Comparison of ENCODE assay signal across 31 cellular contexts in the genomic region with DNA sequence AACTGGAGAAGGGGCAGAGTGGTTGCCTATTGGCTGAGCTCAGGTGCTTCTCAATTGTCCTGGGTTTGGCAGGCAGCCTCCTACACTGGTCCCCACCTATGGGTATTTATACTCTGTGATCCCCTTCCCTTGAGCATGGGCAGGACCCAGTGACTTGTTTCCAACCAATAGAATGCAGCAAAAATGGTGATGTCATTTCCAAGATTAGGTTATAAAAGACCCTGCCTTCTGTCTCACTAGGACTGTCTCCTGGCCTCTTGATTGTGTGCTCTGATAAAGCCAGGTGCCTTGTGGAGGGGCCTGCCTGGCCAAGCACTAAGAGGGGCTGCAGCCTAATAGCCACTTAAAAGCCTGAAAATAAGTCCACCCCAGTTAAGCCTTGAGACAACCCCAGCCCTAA.
DNase-seq lines count a peak whose midpoint lies in the region; ATAC-seq, FAIRE-seq and TF ChIP-seq lines count a peak whose summit lies in the region.
"Had no signal": no experiment of that assay in that cellular context is flagged by ENCODE, and none has a peak within 500 bp of the region (broad histone marks: within the 10 kb centered on the region; RNA-seq: fewer than 3 reads in every experiment).

No MANE protein-coding gene starts in this region.

- H2AFZ ChIP-seq in HepG2 (ENCODE audit: low read length), result no peak overlapping the region

- H3K4me1 ChIP-seq in HepG2 (ENCODE audit: insufficient read depth, low read length) (no peaks in the 10 kb centered on the region), right lobe of liver (no peaks in the 10 kb centered on the region), HEK293 (ENCODE audit: control insufficient read depth, insufficient read depth, low read length) (no peaks in the 10 kb centered on the region)
- H3K4me1 ChIP-seq: A549; BE2C; BLaER1; BLaER1 treated with 17β-estradiol and CSF1 and Interleukin-3, amounts not matched to agents 10 nM and 100 nM; Caco-2 had no signal

- no peak for ATAC-seq in HepG2
- ATAC-seq in right lobe of liver, result no peak
- ATAC-seq: A549; CD8-positive, alpha-beta T cell had no signal

- H3K27ac ChIP-seq in HepG2 (ENCODE audit: extremely low read length, insufficient read depth, low read length), result no peak overlapping the region
- H3K27ac ChIP-seq in right lobe of liver, result no peak overlapping the region
- no peak overlapping the region for H3K27ac ChIP-seq in HEK293 (ENCODE audit: extremely low read depth, low read depth, low read length)
- H3K27ac ChIP-seq: 22Rv1; A549; BLaER1; BLaER1 treated with 17β-estradiol and CSF1 and Interleukin-3, amounts not matched to agents 10 nM and 100 nM; C4-2B had no signal

- TF ChIP-seq RAD21 in HepG2 (CRISPR knock-in tag; IDR thresholded peaks at IDR 0.05), result no peak

- TF ChIP-seq POLR2A in HepG2 (IDR thresholded peaks at IDR 0.05; ENCODE audit: insufficient read depth in 1 of 2, low read depth in 2 of 2, low read length in 2 of 2) (no peak), right lobe of liver (IDR thresholded peaks at IDR 0.05) (no peak)

- H3K9ac ChIP-seq in HepG2 (ENCODE audit: insufficient read depth, low read depth, low read length), result no peak overlapping the region
- H3K9ac ChIP-seq: BLaER1; BLaER1 treated with 17β-estradiol and CSF1 and Interleukin-3, amounts not matched to agents 10 nM and 100 nM had no signal

- H3K36me3 ChIP-seq in HepG2 (replicated peaks in 1 of 2; ENCODE audit: control insufficient read depth in 1 of 2, insufficient read depth in 2 of 2, low read length in 2 of 2) (no peaks in the 10 kb centered on the region), right lobe of liver (no peaks in the 10 kb centered on the region), HEK293 (ENCODE audit: control insufficient read depth in 2 of 2, insufficient read depth in 1 of 2, low read length in 2 of 2) (no peaks in the 10 kb centered on the region)
- H3K36me3 ChIP-seq: BE2C; BLaER1; BLaER1 treated with 17β-estradiol and CSF1 and Interleukin-3, amounts not matched to agents 10 nM and 100 nM had no signal

- DNase-seq in HepG2 (ENCODE audit: low spot score) (no peak), right lobe of liver (no peak), NCI-H187 (lab: John Stamatoyannopoulos, UW) (no peak)
- DNase-seq: 8988T; ACHN; AML-193; BE2C; C1 segment of cervical spinal cord; Caco-2; Calu3; CD4-positive, alpha-beta memory T cell; CD4-positive, alpha-beta T cell; CD4-positive, CD25-positive, alpha-beta regulatory T cell; CD8-positive, alpha-beta memory T cell; CD8-positive, alpha-beta T cell; COR-L47; DMS 273 treated with DMSO at 0.1 percent for 48 hours; DMS153; DMS53; DMS79; DMS79 treated with DMSO at 0.1 percent for 48 hours; DND-41; EL had no signal

- H3K27me3 ChIP-seq in HepG2 (ENCODE audit: control insufficient read depth in 1 of 2, insufficient read depth in 2 of 2, low read length in 2 of 2) (peaks cover 1 to 7% of the 10 kb centered on the region in 2 experiments; a peak in 3 of 5 replicates), right lobe of liver (no peaks in the 10 kb centered on the region)
- H3K27me3 ChIP-seq: BLaER1; BLaER1 treated with 17β-estradiol and CSF1 and Interleukin-3, amounts not matched to agents 10 nM and 100 nM had no signal

- H3K9me3 ChIP-seq in HepG2 (ENCODE audit: low read length) (peaks cover 6% of the 10 kb centered on the region), right lobe of liver (no peaks in the 10 kb centered on the region), HEK293 (ENCODE audit: control insufficient read depth, insufficient read depth, low read depth, low read length) (no peaks in the 10 kb centered on the region)
- H3K9me3 ChIP-seq: BE2C had no signal

- intact Hi-C loops in HepG2 (cut with micrococcal nuclease; ENCODE audit: unreplicated experiment), result no loop called here
- intact Hi-C loops in right lobe of liver (cut with DNase I), result no loop called here

- FAIRE-seq in HepG2 (lab: Jason Lieb, UNC), result no peak
- FAIRE-seq: A204.1, A549, D721Med had no signal

- in situ Hi-C loops in HepG2 (cut with HindIII; ENCODE audit: extremely low pct_ligation_motif_present, low pct_unique_long_range_greater_than_20kb), result no loop called here

- no peak overlapping the region for H3K4me3 ChIP-seq in HepG2 (replicated peaks in 1 of 3; ENCODE audit: insufficient read depth in 1 of 3, low read depth in 2 of 3, low read length in 3 of 3)
- no peak overlapping the region for H3K4me3 ChIP-seq in right lobe of liver
- H3K4me3 ChIP-seq in HEK293 (ENCODE audit: low read depth, low read length), result no peak overlapping the region
- H3K4me3 ChIP-seq: A549; BLaER1; BLaER1 treated with 17β-estradiol and CSF1 and Interleukin-3, amounts not matched to agents 10 nM and 100 nM had no signal

- H3K4me2 ChIP-seq in HepG2 (ENCODE audit: low read depth, low read length), result no peak overlapping the region
- H3K4me2 ChIP-seq: A549; BLaER1; BLaER1 treated with 17β-estradiol and CSF1 and Interleukin-3, amounts not matched to agents 10 nM and 100 nM had no signal

- TF ChIP-seq EP300 in HepG2 (IDR thresholded peaks at IDR 0.05; ENCODE audit: low read depth in 2 of 2, low read length in 2 of 2) (no peak), HepG2 (CRISPR knock-in tag; IDR thresholded peaks at IDR 0.05; ENCODE audit: borderline replicate concordance) (no peak)

- CTCF ChIA-PET in HepG2 (lab: Yijun Ruan, JAX; ENCODE audit: low intra/inter-chr PET ratio, low total read pairs), result no interaction called here
- CTCF ChIA-PET in HEK293 (lab: Yijun Ruan, JAX), result no interaction called here

- H4K20me1 ChIP-seq in HepG2 (ENCODE audit: insufficient read depth, low read length), result no peaks in the 10 kb centered on the region
- H4K20me1 ChIP-seq: BLaER1; BLaER1 treated with 17β-estradiol and CSF1 and Interleukin-3, amounts not matched to agents 10 nM and 100 nM had no signal

- TF ChIP-seq CTCF in HepG2 (CRISPR knock-in tag; IDR thresholded peaks at IDR 0.05) (no peak), right lobe of liver (IDR thresholded peaks at IDR 0.05) (no peak), HEK293 (tag by site-specific recombination; IDR thresholded peaks at IDR 0.05) (no peak)

- POLR2A ChIA-PET in HepG2 (lab: Yijun Ruan, JAX) (no interaction called here), HEK293 (lab: Yijun Ruan, JAX) (no interaction called here)

- BruUV-seq in HepG2 (replicated peaks; lab: Mats Ljungman, UMichigan), result no TSS peak

- H3K79me2 ChIP-seq in HepG2 (ENCODE audit: insufficient read depth, low read length), result no peaks in the 10 kb centered on the region

TF ChIP-seq in HepG2, 621 proteins besides CTCF, POLR2A, EP300 and RAD21:
- TF ChIP-seq ZNF766 (CRISPR knock-in tag; IDR thresholded peaks at IDR 0.05; ENCODE audit: borderline replicate concordance) (no peak), ATF7 (IDR thresholded peaks at IDR 0.05) (peak; percentile 64), ATF7 (CRISPR knock-in tag; IDR thresholded peaks at IDR 0.05) (no peak)

TF ChIP-seq in HEK293, 187 proteins besides CTCF, POLR2A, EP300 and RAD21:
- TF ChIP-seq, protein P1, sequence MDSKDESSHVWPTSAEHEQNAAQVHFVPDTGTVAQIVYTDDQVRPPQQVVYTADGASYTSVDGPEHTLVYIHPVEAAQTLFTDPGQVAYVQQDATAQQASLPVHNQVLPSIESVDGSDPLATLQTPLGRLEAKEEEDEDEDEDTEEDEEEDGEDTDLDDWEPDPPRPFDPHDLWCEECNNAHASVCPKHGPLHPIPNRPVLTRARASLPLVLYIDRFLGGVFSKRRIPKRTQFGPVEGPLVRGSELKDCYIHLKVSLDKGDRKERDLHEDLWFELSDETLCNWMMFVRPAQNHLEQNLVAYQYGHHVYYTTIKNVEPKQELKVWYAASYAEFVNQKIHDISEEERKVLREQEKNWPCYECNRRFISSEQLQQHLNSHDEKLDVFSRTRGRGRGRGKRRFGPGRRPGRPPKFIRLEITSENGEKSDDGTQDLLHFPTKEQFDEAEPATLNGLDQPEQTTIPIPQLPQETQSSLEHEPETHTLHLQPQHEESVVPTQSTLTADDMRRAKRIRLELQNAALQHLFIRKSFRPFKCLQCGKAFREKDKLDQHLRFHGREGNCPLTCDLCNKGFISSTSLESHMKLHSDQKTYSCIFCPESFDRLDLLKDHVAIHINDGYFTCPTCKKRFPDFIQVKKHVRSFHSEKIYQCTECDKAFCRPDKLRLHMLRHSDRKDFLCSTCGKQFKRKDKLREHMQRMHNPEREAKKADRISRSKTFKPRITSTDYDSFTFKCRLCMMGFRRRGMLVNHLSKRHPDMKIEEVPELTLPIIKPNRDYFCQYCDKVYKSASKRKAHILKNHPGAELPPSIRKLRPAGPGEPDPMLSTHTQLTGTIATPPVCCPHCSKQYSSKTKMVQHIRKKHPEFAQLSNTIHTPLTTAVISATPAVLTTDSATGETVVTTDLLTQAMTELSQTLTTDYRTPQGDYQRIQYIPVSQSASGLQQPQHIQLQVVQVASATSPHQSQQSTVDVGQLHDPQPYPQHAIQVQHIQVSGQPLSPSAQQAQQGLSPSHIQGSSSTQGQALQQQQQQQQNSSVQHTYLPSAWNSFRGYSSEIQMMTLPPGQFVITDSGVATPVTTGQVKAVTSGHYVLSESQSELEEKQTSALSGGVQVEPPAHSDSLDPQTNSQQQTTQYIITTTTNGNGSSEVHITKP (tag by site-specific recombination; IDR thresholded peaks at IDR 0.05), result no peak
- TF ChIP-seq ZNF350 (tag by site-specific recombination; IDR thresholded peaks at IDR 0.05), result peak; percentile 84

Comparison
In these comparisons a context has a peak if more than half of its experiments do, and no peak if none do; other contexts are left out.
1. Of the 63 proteins assayed by ChIP-seq in both HepG2 and HEK293: peak only in HepG2: none; only in HEK293: ZNF350; in both: none; in neither: 62.